1 cellular context compared by ENCODE assay signal in genomic region chr4:182880387-182881356, GRCh38.
TF ChIP-seq lines count a peak whose summit lies in the region.

No MANE protein-coding gene starts in this region.

TF ChIP-seq in HepG2, 621 proteins besides CTCF, POLR2A, EP300 and RAD21 (continued from another document and continues in another):
- no peak for TF ChIP-seq FOXA1 (IDR thresholded peaks at IDR 0.05)
- 0 out of 2 replicates have a peak, but pooled peaks have one; percentile 23 for TF ChIP-seq FOXA1 (CRISPR knock-in tag; IDR thresholded peaks at IDR 0.05)
- 0 out of 2 replicates have a peak, but pooled peaks have one; percentile 28 for TF ChIP-seq ZNF768 (CRISPR knock-in tag; IDR thresholded peaks at IDR 0.05)
- TF ChIP-seq SMC3 (IDR thresholded peaks at IDR 0.05; ENCODE audit: low read length): no peak
- TF ChIP-seq HMGXB3 (CRISPR knock-in tag; IDR thresholded peaks at IDR 0.05; ENCODE audit: borderline replicate concordance): no peak
- TF ChIP-seq SIN3B (IDR thresholded peaks at IDR 0.05; ENCODE audit: low read length): no peak
- TF ChIP-seq PTBP1 (IDR thresholded peaks at IDR 0.05; ENCODE audit: low read depth, low read length, poor library complexity, severe bottlenecking): no peak
- peak; percentile 72; the same call in 1 of the 2 replicates for TF ChIP-seq ATF2 (CRISPR knock-in tag; IDR thresholded peaks at IDR 0.05)
- 0 out of 2 replicates have a peak, but pooled peaks have one; percentile 22 for TF ChIP-seq MXD3 (CRISPR knock-in tag; IDR thresholded peaks at IDR 0.05)
- no peak for TF ChIP-seq GPBP1L1 (CRISPR knock-in tag; IDR thresholded peaks at IDR 0.05)
- TF ChIP-seq SRSF4 (IDR thresholded peaks at IDR 0.05; ENCODE audit: low read depth, low read length, poor library complexity, severe bottlenecking): no peak
- TF ChIP-seq ZNF451 (CRISPR knock-in tag; IDR thresholded peaks at IDR 0.05): no peak
- TF ChIP-seq ZNF335 (CRISPR knock-in tag; IDR thresholded peaks at IDR 0.05): no peak
- TF ChIP-seq IKZF1 (IDR thresholded peaks at IDR 0.05): no peak
- TF ChIP-seq MAZ (IDR thresholded peaks at IDR 0.05; ENCODE audit: borderline replicate concordance, low read depth, low read length): peak; percentile 61; the same call in 1 of the 2 replicates
- peak; percentile 81; the same call in 1 of the 2 replicates for TF ChIP-seq MAZ (CRISPR knock-in tag; IDR thresholded peaks at IDR 0.05; ENCODE audit: low read depth)
- 0 out of 2 replicates have a peak, but pooled peaks have one; percentile 35 for TF ChIP-seq ZIK1 (CRISPR knock-in tag; IDR thresholded peaks at IDR 0.05; ENCODE audit: borderline replicate concordance, low read depth)
- TF ChIP-seq ZNF709 (CRISPR knock-in tag; IDR thresholded peaks at IDR 0.05): peak; percentile 34; the same call in 1 of the 2 replicates
- no peak for TF ChIP-seq STAT5B (CRISPR knock-in tag; IDR thresholded peaks at IDR 0.05)
- peak; percentile 68 for TF ChIP-seq IKZF4 (CRISPR knock-in tag; IDR thresholded peaks at IDR 0.05; ENCODE audit: borderline replicate concordance, low read depth, not compliant biosample characterization)
- no peak for TF ChIP-seq ZNF740 (CRISPR knock-in tag; IDR thresholded peaks at IDR 0.05)
- no peak for TF ChIP-seq USF2 (IDR thresholded peaks at IDR 0.05; ENCODE audit: low read depth, low read length)
- no peak for TF ChIP-seq USF2 (CRISPR knock-in tag; IDR thresholded peaks at IDR 0.05; ENCODE audit: borderline replicate concordance)
- TF ChIP-seq NCOA1 (CRISPR knock-in tag; IDR thresholded peaks at IDR 0.05): peak; percentile 30; the same call in 1 of the 2 replicates
- TF ChIP-seq TEAD3 (CRISPR knock-in tag; optimal IDR thresholded peaks at IDR 0.05; ENCODE audit: borderline replicate concordance): peak; percentile 43
- TF ChIP-seq TBX2 (CRISPR knock-in tag; IDR thresholded peaks at IDR 0.05; ENCODE audit: borderline replicate concordance): peak; percentile 90
- no peak for TF ChIP-seq SKI (IDR thresholded peaks at IDR 0.05; ENCODE audit: partially characterized antibody)
- no peak for TF ChIP-seq ZFP36L2 (CRISPR knock-in tag; IDR thresholded peaks at IDR 0.05)
- no peak; the same call in 1 of the 2 replicates for TF ChIP-seq SRY (CRISPR knock-in tag; IDR thresholded peaks at IDR 0.05)
- TF ChIP-seq MXI1 (IDR thresholded peaks at IDR 0.05; ENCODE audit: borderline replicate concordance, low read depth, low read length): no peak; the same call in 2 of the 3 replicates
- no peak for TF ChIP-seq SNAI1 (CRISPR knock-in tag; IDR thresholded peaks at IDR 0.05; ENCODE audit: borderline replicate concordance)
- TF ChIP-seq ZC3H4 (CRISPR knock-in tag; IDR thresholded peaks at IDR 0.05; ENCODE audit: borderline replicate concordance): no peak; the same call in 1 of the 2 replicates
- peak; percentile 79; the same call in 1 of the 2 replicates for TF ChIP-seq IRF9 (CRISPR knock-in tag; IDR thresholded peaks at IDR 0.05; ENCODE audit: borderline replicate concordance)
- TF ChIP-seq ZNF17 (CRISPR knock-in tag; IDR thresholded peaks at IDR 0.05): 0 out of 2 replicates have a peak, but pooled peaks have one; percentile 50
- TF ChIP-seq ZFX (CRISPR knock-in tag; IDR thresholded peaks at IDR 0.05; ENCODE audit: low read depth): peak; percentile 88
- no peak for TF ChIP-seq FOXK2 (IDR thresholded peaks at IDR 0.05)
- TF ChIP-seq SNAPC4 (CRISPR knock-in tag; IDR thresholded peaks at IDR 0.05): peak; percentile 47; the same call in 1 of the 2 replicates
- no peak; the same call in 1 of the 2 replicates for TF ChIP-seq ZBTB37 (CRISPR knock-in tag; IDR thresholded peaks at IDR 0.05)
- no peak for TF ChIP-seq ETV6 (CRISPR knock-in tag; conservative IDR thresholded peaks at IDR 0.05)
- TF ChIP-seq ZNF362 (CRISPR knock-in tag; IDR thresholded peaks at IDR 0.05; ENCODE audit: borderline replicate concordance): no peak
- no peak for TF ChIP-seq NCOA5 (CRISPR knock-in tag; IDR thresholded peaks at IDR 0.05)
- TF ChIP-seq ZNF652 (CRISPR knock-in tag; IDR thresholded peaks at IDR 0.05; ENCODE audit: borderline replicate concordance, low read depth): no peak
- no peak; the same call in none of the 2 replicates for TF ChIP-seq ETV5 (CRISPR knock-in tag; IDR thresholded peaks at IDR 0.05; ENCODE audit: borderline replicate concordance)
- no peak for TF ChIP-seq ZFP36 (IDR thresholded peaks at IDR 0.05; ENCODE audit: borderline replicate concordance, low read depth, low read length, partially characterized antibody)
- no peak for TF ChIP-seq FOXM1 (CRISPR knock-in tag; IDR thresholded peaks at IDR 0.05)
- peak; percentile 76 for TF ChIP-seq POGZ (CRISPR knock-in tag; IDR thresholded peaks at IDR 0.05)
